ENCODE assay signal across 8 cellular contexts in the genomic region with DNA sequence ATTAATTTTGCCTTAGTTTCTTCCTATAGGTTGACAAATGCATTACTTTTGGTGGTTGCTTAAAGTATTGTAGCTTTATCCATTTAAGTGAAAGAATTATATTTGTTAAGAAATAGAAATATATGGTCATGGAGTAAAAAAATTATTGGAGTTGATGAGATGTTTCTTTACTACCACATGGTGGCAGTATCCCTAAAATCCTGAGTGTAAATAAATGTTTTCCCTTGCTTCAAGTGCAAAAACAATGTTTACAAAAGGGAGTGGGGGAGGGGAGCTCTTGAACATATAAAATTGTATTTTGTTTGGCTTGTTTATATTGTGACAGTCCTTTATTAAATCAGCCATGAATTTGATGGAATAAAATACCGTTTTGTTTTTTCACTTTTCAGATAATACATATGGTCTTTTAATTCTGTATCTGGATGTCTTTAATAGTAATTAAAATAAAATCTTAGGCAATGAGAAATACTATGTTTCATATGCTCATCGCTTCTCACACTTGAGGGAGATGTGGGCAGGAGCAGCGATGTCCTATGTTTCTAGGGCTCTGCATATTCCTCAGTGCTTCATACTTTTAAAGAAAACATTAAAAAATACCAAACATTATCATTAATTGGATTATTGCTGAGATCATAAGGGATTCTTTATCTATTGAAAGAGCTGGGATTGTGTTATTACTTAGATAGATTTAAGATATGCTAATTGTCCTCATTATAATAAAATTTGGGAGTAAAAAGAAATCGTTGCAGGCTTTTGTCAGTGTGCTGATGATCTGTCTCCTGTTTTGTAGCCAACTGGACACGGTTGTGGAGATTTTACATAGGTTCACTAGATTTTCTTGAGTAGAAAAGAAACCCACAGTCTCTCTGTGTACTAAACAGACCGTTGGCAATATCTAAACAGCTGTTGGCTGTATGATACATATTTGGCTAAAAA.
DNase-seq lines count a peak whose midpoint lies in the region; ATAC-seq, FAIRE-seq and TF ChIP-seq lines count a peak whose summit lies in the region.
"Had no signal": no experiment of that assay in that cellular context is flagged by ENCODE, and none has a peak within 500 bp of the region (broad histone marks: within the 10 kb centered on the region; RNA-seq: fewer than 3 reads in every experiment).

No MANE protein-coding gene starts in this region.

- FAIRE-seq in pancreas (lab: Jason Lieb, UNC), result peak; percentile 73
- FAIRE-seq: TTC549 had no signal

- peaks cover 46% of the 10 kb centered on the region for H3K4me1 Mint-ChIP-seq in GM23338

- no peaks in the 10 kb centered on the region for H4K20me1 ChIP-seq in GM23338 (replicated peaks; ENCODE audit: insufficient read depth)

- 44 to 54% methylated on average over 6 of the region's 6 CpGs for WGBS in pancreas, 2 donors

- no peak overlapping the region for H3K27ac ChIP-seq in GM23338 (ENCODE audit: low read depth)
- H3K27ac ChIP-seq in coronary artery, result no peak overlapping the region
- H3K27ac ChIP-seq in pancreas, result no peak overlapping the region

- ATAC-seq in GM23338, result peak; percentile 24; the same call in 1 of the 3 replicates
- peak; percentile 46 to 84 (median 73) for ATAC-seq in pancreas
- no peak for ATAC-seq in GM18909 (IDR thresholded peaks at IDR 0.05; ENCODE audit: poor library complexity, unreplicated experiment)
- no peak for ATAC-seq in HG03565 (IDR thresholded peaks at IDR 0.05; ENCODE audit: unreplicated experiment)

- peak overlapping the region; percentile 6; the same call in 1 of the 2 replicates for H3K4me3 ChIP-seq in GM23338
- no peak overlapping the region for H3K4me3 ChIP-seq in coronary artery
- H3K4me3 ChIP-seq in pancreas, result no peak overlapping the region

- peak overlapping the region; percentile 56 for H3K4me2 ChIP-seq in GM23338

- H3K36me3 Mint-ChIP-seq in GM23338 (ENCODE audit: low read depth), result no peaks in the 10 kb centered on the region

- H2AFZ ChIP-seq in GM23338, result no peak overlapping the region

- peaks cover 51% of the 10 kb centered on the region for H3K4me1 ChIP-seq in GM23338 (ENCODE audit: insufficient read depth)
- H3K4me1 ChIP-seq in pancreas, result peaks cover 0 to 9% (median 0%) of the 10 kb centered on the region in 3 donors

- H3K27me3 ChIP-seq in GM23338 (ENCODE audit: insufficient read depth) (no peaks in the 10 kb centered on the region), pancreas (no peaks in the 10 kb centered on the region)

- DNase-seq in GM23338 (ENCODE audit: low spot score) (peak; percentile 85), NCI-H446 (lab: John Stamatoyannopoulos, UW) (peak; percentile 51 to 76), coronary artery (ENCODE audit: low spot score) (no peak), pancreas (no peak), GDM1 (lab: John Stamatoyannopoulos, UW) (no peak)

- H3K9me3 ChIP-seq in pancreas, result no peaks in the 10 kb centered on the region

- no peaks in the 10 kb centered on the region for H3K79me2 ChIP-seq in GM23338 (replicated peaks; ENCODE audit: insufficient read depth)

- intact Hi-C loops in pancreas (cut with DNase I), result no loop called here

- no peak overlapping the region for H3K27ac Mint-ChIP-seq in GM23338

- H3K36me3 ChIP-seq in GM23338 (ENCODE audit: insufficient read depth), result no peaks in the 10 kb centered on the region
- H3K36me3 ChIP-seq in pancreas, result no peaks in the 10 kb centered on the region

- TF ChIP-seq CTCF in GM23338 (conservative IDR thresholded peaks at IDR 0.05; ENCODE audit: low read depth in 2 of 2) (peak in 1 of 2 experiments; percentile 80), coronary artery (IDR thresholded peaks at IDR 0.05) (peak; percentile 35), pancreas (IDR thresholded peaks at IDR 0.05) (peak in 3 of 4 donors; percentile 43 to 57 (median 51))

- no peaks in the 10 kb centered on the region for H3K9me2 ChIP-seq in GM23338 (ENCODE audit: insufficient read depth)

- H3K9me3 Mint-ChIP-seq in GM23338, result no peaks in the 10 kb centered on the region

- no peaks in the 10 kb centered on the region for H3F3A ChIP-seq in GM23338 (replicated peaks; ENCODE audit: low read depth)

- no peaks in the 10 kb centered on the region for H3K27me3 Mint-ChIP-seq in GM23338 (ENCODE audit: insufficient read depth, low read depth, poor library complexity)

- no peak overlapping the region for H3K4me3 Mint-ChIP-seq in GM23338

TF ChIP-seq in GM23338, 12 proteins besides CTCF, POLR2A, EP300 and RAD21:
- TF ChIP-seq JUNB (IDR thresholded peaks at IDR 0.05; ENCODE audit: unreplicated experiment), result no peak
- no peak for TF ChIP-seq CREB1 (CRISPR knock-in tag; IDR thresholded peaks at IDR 0.05; ENCODE audit: low read depth)
- TF ChIP-seq POLR2AphosphoS5 (IDR thresholded peaks at IDR 0.05; ENCODE audit: low read depth), result no peak
- TF ChIP-seq STAT1 (IDR thresholded peaks at IDR 0.05; ENCODE audit: unreplicated experiment), result no peak
- no peak for TF ChIP-seq NANOG (IDR thresholded peaks at IDR 0.05; ENCODE audit: borderline replicate concordance)
- TF ChIP-seq, protein P1, sequence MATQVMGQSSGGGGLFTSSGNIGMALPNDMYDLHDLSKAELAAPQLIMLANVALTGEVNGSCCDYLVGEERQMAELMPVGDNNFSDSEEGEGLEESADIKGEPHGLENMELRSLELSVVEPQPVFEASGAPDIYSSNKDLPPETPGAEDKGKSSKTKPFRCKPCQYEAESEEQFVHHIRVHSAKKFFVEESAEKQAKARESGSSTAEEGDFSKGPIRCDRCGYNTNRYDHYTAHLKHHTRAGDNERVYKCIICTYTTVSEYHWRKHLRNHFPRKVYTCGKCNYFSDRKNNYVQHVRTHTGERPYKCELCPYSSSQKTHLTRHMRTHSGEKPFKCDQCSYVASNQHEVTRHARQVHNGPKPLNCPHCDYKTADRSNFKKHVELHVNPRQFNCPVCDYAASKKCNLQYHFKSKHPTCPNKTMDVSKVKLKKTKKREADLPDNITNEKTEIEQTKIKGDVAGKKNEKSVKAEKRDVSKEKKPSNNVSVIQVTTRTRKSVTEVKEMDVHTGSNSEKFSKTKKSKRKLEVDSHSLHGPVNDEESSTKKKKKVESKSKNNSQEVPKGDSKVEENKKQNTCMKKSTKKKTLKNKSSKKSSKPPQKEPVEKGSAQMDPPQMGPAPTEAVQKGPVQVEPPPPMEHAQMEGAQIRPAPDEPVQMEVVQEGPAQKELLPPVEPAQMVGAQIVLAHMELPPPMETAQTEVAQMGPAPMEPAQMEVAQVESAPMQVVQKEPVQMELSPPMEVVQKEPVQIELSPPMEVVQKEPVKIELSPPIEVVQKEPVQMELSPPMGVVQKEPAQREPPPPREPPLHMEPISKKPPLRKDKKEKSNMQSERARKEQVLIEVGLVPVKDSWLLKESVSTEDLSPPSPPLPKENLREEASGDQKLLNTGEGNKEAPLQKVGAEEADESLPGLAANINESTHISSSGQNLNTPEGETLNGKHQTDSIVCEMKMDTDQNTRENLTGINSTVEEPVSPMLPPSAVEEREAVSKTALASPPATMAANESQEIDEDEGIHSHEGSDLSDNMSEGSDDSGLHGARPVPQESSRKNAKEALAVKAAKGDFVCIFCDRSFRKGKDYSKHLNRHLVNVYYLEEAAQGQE (IDR thresholded peaks at IDR 0.05; ENCODE audit: unreplicated experiment), result no peak
- TF ChIP-seq, protein P2, sequence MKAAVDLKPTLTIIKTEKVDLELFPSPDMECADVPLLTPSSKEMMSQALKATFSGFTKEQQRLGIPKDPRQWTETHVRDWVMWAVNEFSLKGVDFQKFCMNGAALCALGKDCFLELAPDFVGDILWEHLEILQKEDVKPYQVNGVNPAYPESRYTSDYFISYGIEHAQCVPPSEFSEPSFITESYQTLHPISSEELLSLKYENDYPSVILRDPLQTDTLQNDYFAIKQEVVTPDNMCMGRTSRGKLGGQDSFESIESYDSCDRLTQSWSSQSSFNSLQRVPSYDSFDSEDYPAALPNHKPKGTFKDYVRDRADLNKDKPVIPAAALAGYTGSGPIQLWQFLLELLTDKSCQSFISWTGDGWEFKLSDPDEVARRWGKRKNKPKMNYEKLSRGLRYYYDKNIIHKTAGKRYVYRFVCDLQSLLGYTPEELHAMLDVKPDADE (IDR thresholded peaks at IDR 0.05), result no peak
- no peak for TF ChIP-seq ZNF331 (CRISPR knock-in tag; IDR thresholded peaks at IDR 0.05; ENCODE audit: low read depth)
- TF ChIP-seq EZH2phosphoT487 (IDR thresholded peaks at IDR 0.05; ENCODE audit: unreplicated experiment), result no peak

Comparison
In these comparisons a context has a peak if more than half of its experiments do, and no peak if none do; other contexts are left out.
1. ATAC-seq: peak in GM23338 (single experiment) and pancreas (4 of 4); none in GM18909 (single experiment) and HG03565 (single experiment).
2. DNase-seq: peak in GM23338 (single experiment) and NCI-H446 (2 of 2); none in coronary artery (single experiment), pancreas (0 of 6) and GDM1 (single experiment).